11 cellular contexts compared by ENCODE assay signal in genomic region chr10:110863361-110863760, GRCh38. TPM values are rescaled to one million over a fixed set of nuclear protein-coding genes. Genes with fewer than 3 reads are reported as not detected.
A peak's percentile ranks its signal among the peaks of the same experiment; 100 is the strongest.
DNase-seq lines count a peak whose midpoint lies in the region; ATAC-seq and TF ChIP-seq lines count a peak whose summit lies in the region.
"Had no signal": no experiment of that assay in that cellular context is flagged by ENCODE, and none has a peak within 500 bp of the region (broad histone marks: within the 10 kb centered on the region; RNA-seq: fewer than 3 reads in every experiment).

No MANE protein-coding gene starts in this region.

- ATAC-seq in lower lobe of right lung (no peak), sciatic nerve (no peak)
- ATAC-seq: body of pancreas had no signal

- intact Hi-C loops in activated T-helper 1 cell treated with anti-CD3 and anti-CD28 coated beads, Interleukin-12 subunit alpha, Interleukin-12 subunit beta, Interleukin-2, Interleukin-4 antibody, amounts not matched to agents 30 ng/mL and 10 ng/mL and 1 ng/mL, durations not matched to agents 14 hours and 24 hours and 36 hours (cut with micrococcal nuclease) = loop anchor here (10.0 kb wide), 4 partner anchors 249 to 859 kb away; partner anchors contain the start of gene ADD3
- intact Hi-C loops in lower lobe of right lung (cut with DNase I) = no loop called here
- intact Hi-C loops in sciatic nerve (cut with DNase I) = no loop called here
- intact Hi-C loops in prostate gland (cut with DNase I) = no loop called here

- DNase-seq in AG10803 (ENCODE audit: low read depth) (peak; percentile 84), EH (ENCODE audit: low read depth) (peak; percentile 26), lower lobe of right lung (no peak), sciatic nerve (ENCODE audit: low spot score) (no peak), NCI-H1105 treated with DMSO at 0.1 percent for 48 hours (lab: John Stamatoyannopoulos, UW) (no peak), HFFc6 (no peak), prostate gland (ENCODE audit: low spot score) (no peak)
- DNase-seq in activated T-helper 1 cell treated with anti-CD3 and anti-CD28 coated beads, Interleukin-12 subunit alpha, Interleukin-12 subunit beta, Interleukin-2, Interleukin-4 antibody, amounts not matched to agents 30 ng/mL and 10 ng/mL and 1 ng/mL, durations not matched to agents 14 hours and 24 hours and 36 hours (ENCODE audit: low spot score) = no peak
- DNase-seq: body of pancreas, endodermal cell had no signal

- TF ChIP-seq POLR2A in prostate gland (IDR thresholded peaks at IDR 0.05) = no peak

- H3K27ac Mint-ChIP-seq in activated T-helper 1 cell treated with anti-CD3 and anti-CD28 coated beads, Interleukin-12 subunit alpha, Interleukin-12 subunit beta, Interleukin-2, Interleukin-4 antibody, amounts not matched to agents 30 ng/mL and 10 ng/mL and 1 ng/mL, durations not matched to agents 14 hours and 24 hours and 36 hours = peak overlapping the region; percentile 95
- no peak overlapping the region for H3K27ac Mint-ChIP-seq in HFFc6
- H3K27ac Mint-ChIP-seq: endodermal cell had no signal

- H3K36me3 ChIP-seq in lower lobe of right lung (no peaks in the 10 kb centered on the region), prostate gland (no peaks in the 10 kb centered on the region)

- H3K27ac ChIP-seq in lower lobe of right lung = peak overlapping the region; percentile 91
- H3K27ac ChIP-seq in prostate gland = no peak overlapping the region
- H3K27ac ChIP-seq: C4-2B had no signal

- peaks cover 3% of the 10 kb centered on the region for H3K36me3 Mint-ChIP-seq in activated T-helper 1 cell treated with anti-CD3 and anti-CD28 coated beads, Interleukin-12 subunit alpha, Interleukin-12 subunit beta, Interleukin-2, Interleukin-4 antibody, amounts not matched to agents 30 ng/mL and 10 ng/mL and 1 ng/mL, durations not matched to agents 14 hours and 24 hours and 36 hours (ENCODE audit: low read depth)
- H3K36me3 Mint-ChIP-seq in HFFc6 (ENCODE audit: low read depth) = no peaks in the 10 kb centered on the region

- TF ChIP-seq CTCF in AG10803 (conservative IDR thresholded peaks at IDR 0.05; ENCODE audit: low read length) (no peak), lower lobe of right lung (IDR thresholded peaks at IDR 0.05) (no peak), HFFc6 (IDR thresholded peaks at IDR 0.05) (no peak), prostate gland (IDR thresholded peaks at IDR 0.05) (no peak)

- peaks cover 90% of the 10 kb centered on the region for H3K4me1 ChIP-seq in lower lobe of right lung
- peaks cover 5% of the 10 kb centered on the region for H3K4me1 ChIP-seq in prostate gland (replicated peaks)

- H3K9me3 ChIP-seq in lower lobe of right lung (no peaks in the 10 kb centered on the region), prostate gland (no peaks in the 10 kb centered on the region)
- H3K9me3 ChIP-seq: body of pancreas had no signal

- no peak overlapping the region for H3K4me3 ChIP-seq in AG10803 (ENCODE audit: low read length)
- H3K4me3 ChIP-seq in lower lobe of right lung = no peak overlapping the region
- no peak overlapping the region for H3K4me3 ChIP-seq in prostate gland
- H3K4me3 ChIP-seq: body of pancreas had no signal

- no peak overlapping the region for H3K4me3 Mint-ChIP-seq in activated T-helper 1 cell treated with anti-CD3 and anti-CD28 coated beads, Interleukin-12 subunit alpha, Interleukin-12 subunit beta, Interleukin-2, Interleukin-4 antibody, amounts not matched to agents 30 ng/mL and 10 ng/mL and 1 ng/mL, durations not matched to agents 14 hours and 24 hours and 36 hours
- no peak overlapping the region for H3K4me3 Mint-ChIP-seq in HFFc6
- H3K4me3 Mint-ChIP-seq: endodermal cell had no signal

- H3K27me3 ChIP-seq in lower lobe of right lung (ENCODE audit: low read depth) (no peaks in the 10 kb centered on the region), prostate gland (replicated peaks; ENCODE audit: insufficient read depth) (no peaks in the 10 kb centered on the region)
- H3K27me3 ChIP-seq: body of pancreas had no signal

- H3K9me3 Mint-ChIP-seq in activated T-helper 1 cell treated with anti-CD3 and anti-CD28 coated beads, Interleukin-12 subunit alpha, Interleukin-12 subunit beta, Interleukin-2, Interleukin-4 antibody, amounts not matched to agents 30 ng/mL and 10 ng/mL and 1 ng/mL, durations not matched to agents 14 hours and 24 hours and 36 hours = no peaks in the 10 kb centered on the region
- no peaks in the 10 kb centered on the region for H3K9me3 Mint-ChIP-seq in HFFc6
- H3K9me3 Mint-ChIP-seq: endodermal cell had no signal

- peaks cover 96% of the 10 kb centered on the region for H3K4me1 Mint-ChIP-seq in activated T-helper 1 cell treated with anti-CD3 and anti-CD28 coated beads, Interleukin-12 subunit alpha, Interleukin-12 subunit beta, Interleukin-2, Interleukin-4 antibody, amounts not matched to agents 30 ng/mL and 10 ng/mL and 1 ng/mL, durations not matched to agents 14 hours and 24 hours and 36 hours (ENCODE audit: low read depth)
- peaks cover 64% of the 10 kb centered on the region for H3K4me1 Mint-ChIP-seq in HFFc6 (ENCODE audit: low read depth)

- H3K27me3 Mint-ChIP-seq in activated T-helper 1 cell treated with anti-CD3 and anti-CD28 coated beads, Interleukin-12 subunit alpha, Interleukin-12 subunit beta, Interleukin-2, Interleukin-4 antibody, amounts not matched to agents 30 ng/mL and 10 ng/mL and 1 ng/mL, durations not matched to agents 14 hours and 24 hours and 36 hours (ENCODE audit: insufficient read depth) = no peaks in the 10 kb centered on the region
- H3K27me3 Mint-ChIP-seq in HFFc6 (ENCODE audit: insufficient read depth) = no peaks in the 10 kb centered on the region

RNA-seq across cellular contexts. Expression of gene PDCD4, which starts 8.4 kb away (rescaled TPM):
- total RNA-seq in activated T-helper 1 cell treated with anti-CD3 and anti-CD28 coated beads, Interleukin-12 subunit alpha, Interleukin-12 subunit beta, Interleukin-2, Interleukin-4 antibody, amounts not matched to agents 30 ng/mL and 10 ng/mL and 1 ng/mL, durations not matched to agents 14 hours and 24 hours and 36 hours = 46.1 and 51.8 TPM in 2 replicates
- total RNA-seq in lower lobe of right lung (74.2 TPM), sciatic nerve (124 TPM), prostate gland (100 to 1,000 TPM; 104 to 120 TPM)
- 10 to 100 TPM; 56.0 to 85.6 (median 72.8) TPM for total RNA-seq in HFFc6 (2021; fragmentation: NEBNext Ultra II Directional; extraction: Animal tissue kit (Norgen Biotek cat#: 25700))

RNA-seq across cellular contexts. Expression of gene BBIP1, which starts 55.6 kb away (rescaled TPM):
- total RNA-seq in activated T-helper 1 cell treated with anti-CD3 and anti-CD28 coated beads, Interleukin-12 subunit alpha, Interleukin-12 subunit beta, Interleukin-2, Interleukin-4 antibody, amounts not matched to agents 30 ng/mL and 10 ng/mL and 1 ng/mL, durations not matched to agents 14 hours and 24 hours and 36 hours = 31.0 and 36.3 TPM in 2 replicates
- total RNA-seq in lower lobe of right lung = 32.4 TPM
- 42.0 TPM for total RNA-seq in sciatic nerve
- total RNA-seq in HFFc6 (2021; fragmentation: NEBNext Ultra II Directional; extraction: Animal tissue kit (Norgen Biotek cat#: 25700)) = 10 to 100 TPM; 28.5 to 36.1 (median 31.2) TPM
- 10 to 100 TPM; 18.8 to 20.9 TPM for total RNA-seq in prostate gland

RNA-seq across cellular contexts. Expression of gene SHOC2, which starts 56.0 kb away (rescaled TPM):
- total RNA-seq in activated T-helper 1 cell treated with anti-CD3 and anti-CD28 coated beads, Interleukin-12 subunit alpha, Interleukin-12 subunit beta, Interleukin-2, Interleukin-4 antibody, amounts not matched to agents 30 ng/mL and 10 ng/mL and 1 ng/mL, durations not matched to agents 14 hours and 24 hours and 36 hours = 44.2 and 50.7 TPM in 2 replicates
- total RNA-seq in lower lobe of right lung (60.9 TPM), sciatic nerve (71.4 TPM), prostate gland (10 to 100 TPM; 31.3 to 56.1 TPM)
- total RNA-seq in HFFc6 (2021; fragmentation: NEBNext Ultra II Directional; extraction: Animal tissue kit (Norgen Biotek cat#: 25700)) = 10 to 100 TPM; 48.9 to 61.1 (median 56.6) TPM

Comparison
In these comparisons a context has a peak if more than half of its experiments do, and no peak if none do; other contexts are left out.
1. DNase-seq: peak in AG10803 (single experiment) and EH (single experiment); none in activated T-helper 1 cell treated with anti-CD3 and anti-CD28 coated beads, Interleukin-12 subunit alpha, Interleukin-12 subunit beta, Interleukin-2, Interleukin-4 antibody, amounts not matched to agents 30 ng/mL and 10 ng/mL and 1 ng/mL, durations not matched to agents 14 hours and 24 hours and 36 hours (single experiment), lower lobe of right lung (single experiment), sciatic nerve (single experiment), NCI-H1105 treated with DMSO at 0.1 percent for 48 hours (single experiment), HFFc6 (single experiment) and prostate gland (single experiment).